ENCODE assay signal across 13 cellular contexts in the genomic region with DNA sequence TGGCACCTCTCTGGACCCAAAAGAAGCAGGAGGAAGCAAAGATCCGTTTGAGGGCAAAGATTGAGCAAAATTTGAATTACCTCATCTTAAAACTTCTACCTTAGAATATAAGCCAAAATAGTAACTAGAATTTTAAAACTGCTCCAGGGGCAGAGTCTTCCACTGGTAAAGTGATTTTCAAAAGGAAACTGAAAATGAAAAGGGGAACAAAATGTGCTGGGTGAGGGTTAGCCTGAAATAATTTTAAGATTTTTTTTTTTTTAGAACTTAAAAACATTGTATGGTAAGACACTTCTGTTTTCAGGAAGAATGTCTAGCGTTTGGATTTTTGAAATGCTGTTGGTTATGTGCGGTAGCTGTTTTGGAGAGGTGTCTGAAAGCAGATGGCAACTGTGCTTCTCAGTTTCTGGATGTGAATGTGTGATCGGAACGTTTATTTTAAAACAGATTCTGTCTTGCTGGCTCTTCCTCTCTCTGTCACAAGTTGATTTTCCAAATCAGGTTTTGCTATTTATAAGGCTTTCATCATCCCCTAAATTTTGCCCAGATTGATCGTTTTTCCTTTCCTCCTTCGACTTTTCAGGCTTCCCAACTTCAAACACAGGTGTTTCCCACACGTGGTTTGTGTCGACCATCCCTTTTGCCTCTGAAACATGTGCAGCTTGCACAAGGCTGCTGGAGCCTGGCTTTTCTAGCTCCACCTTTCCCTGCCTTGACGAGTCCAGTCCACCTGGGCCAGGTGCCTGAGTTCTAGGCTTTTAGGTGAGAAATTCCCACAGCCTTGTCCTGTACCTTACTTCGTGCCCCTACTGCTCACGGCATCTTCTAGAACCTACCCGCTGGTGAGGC. TPM values are rescaled to one million over a fixed set of nuclear protein-coding genes. Genes with fewer than 3 reads are reported as not detected.
A peak's percentile ranks its signal among the peaks of the same experiment; 100 is the strongest.
DNase-seq lines count a peak whose midpoint lies in the region; ATAC-seq lines count a peak whose summit lies in the region.
"Had no signal": no experiment of that assay in that cellular context is flagged by ENCODE, and none has a peak within 500 bp of the region (broad histone marks: within the 10 kb centered on the region; RNA-seq: fewer than 3 reads in every experiment).

No MANE protein-coding gene starts in this region.

- peak overlapping the region; percentile 59 for H3K4me3 Mint-ChIP-seq in T-helper 1 cell treated with Interleukin-12 subunit alpha and Interleukin-12 subunit beta and Interleukin-4 antibody, amounts not matched to agents 30 μg/mL and 1 μg/mL, for 36 hours
- peak overlapping the region; percentile 52 for H3K4me3 Mint-ChIP-seq in activated naive CD8-positive, alpha-beta T cell treated with anti-CD3 and anti-CD28 coated beads for 36 hours
- H3K4me3 Mint-ChIP-seq in stimulated activated naive B cell treated with anti-CD40 and anti-IgM and Interleukin-4, amounts not matched to agents 10 μg/mL and 1 μg/mL and 100 μg/mL, for 72 hours = peak overlapping the region; percentile 78 to 82
- H3K4me3 Mint-ChIP-seq: neural progenitor cell had no signal

- peaks cover 31% of the 10 kb centered on the region for H4K20me1 ChIP-seq in Karpas-422 (ENCODE audit: insufficient read depth, low read depth, low read length)

- no peak overlapping the region for H2AFZ ChIP-seq in Karpas-422 (ENCODE audit: low read length)
- H2AFZ ChIP-seq: neural progenitor cell had no signal

- peak overlapping the region; percentile 96 for H3K9ac ChIP-seq in Karpas-422 (ENCODE audit: low read length)
- H3K9ac ChIP-seq: neural progenitor cell had no signal

- no peak overlapping the region for H3K27ac Mint-ChIP-seq in T-helper 1 cell treated with Interleukin-12 subunit alpha and Interleukin-12 subunit beta and Interleukin-4 antibody, amounts not matched to agents 30 μg/mL and 1 μg/mL, for 36 hours
- H3K27ac Mint-ChIP-seq in activated naive CD8-positive, alpha-beta T cell treated with anti-CD3 and anti-CD28 coated beads for 36 hours = no peak overlapping the region
- H3K27ac Mint-ChIP-seq in stimulated activated naive B cell treated with anti-CD40 and anti-IgM and Interleukin-4, amounts not matched to agents 10 μg/mL and 1 μg/mL and 100 μg/mL, for 72 hours = peak overlapping the region; percentile 90
- H3K27ac Mint-ChIP-seq: neural progenitor cell had no signal

- no peaks in the 10 kb centered on the region for H3K9me2 ChIP-seq in Karpas-422 (replicated peaks; ENCODE audit: insufficient read depth, low read length)

- H3K36me3 Mint-ChIP-seq in T-helper 1 cell treated with Interleukin-12 subunit alpha and Interleukin-12 subunit beta and Interleukin-4 antibody, amounts not matched to agents 30 μg/mL and 1 μg/mL, for 36 hours (ENCODE audit: low read depth) = no peaks in the 10 kb centered on the region
- H3K36me3 Mint-ChIP-seq in activated naive CD8-positive, alpha-beta T cell treated with anti-CD3 and anti-CD28 coated beads for 36 hours = no peaks in the 10 kb centered on the region
- H3K36me3 Mint-ChIP-seq in stimulated activated naive B cell treated with anti-CD40 and anti-IgM and Interleukin-4, amounts not matched to agents 10 μg/mL and 1 μg/mL and 100 μg/mL, for 72 hours = peaks cover 28 to 35% of the 10 kb centered on the region in 2 donors

- no peaks in the 10 kb centered on the region for H3K9me3 ChIP-seq in Karpas-422 (ENCODE audit: low read length)
- H3K9me3 ChIP-seq: esophagus squamous epithelium had no signal

- H3K27me3 ChIP-seq in Karpas-422 (ENCODE audit: low read length) = no peaks in the 10 kb centered on the region
- H3K27me3 ChIP-seq: esophagus squamous epithelium had no signal

- DNase-seq in T-helper 1 cell = no peak
- DNase-seq in Karpas-422 = peak; percentile 90
- DNase-seq in activated naive CD8-positive, alpha-beta T cell treated with anti-CD3 and anti-CD28 coated beads for 36 hours = no peak
- no peak for DNase-seq in stimulated activated naive B cell treated with anti-CD40 and anti-IgM and Interleukin-4, amounts not matched to agents 10 μg/mL and 1 μg/mL and 100 μg/mL, for 72 hours
- no peak for DNase-seq in 8988T
- DNase-seq in NCI-H1105 (lab: John Stamatoyannopoulos, UW) = no peak
- DNase-seq in central memory CD4-positive, alpha-beta T cell = no peak
- DNase-seq: esophagus squamous epithelium; NCI-H2227 treated with DMSO at 0.1 percent for 48 hours; SHP77; stimulated activated CD4-positive, alpha-beta T cell treated with anti-CD3 and anti-CD28 coated beads, Interleukin-15, amount 100 ng/mL, for 24 hours had no signal

- peaks cover 51% of the 10 kb centered on the region for H3K27me3 Mint-ChIP-seq in T-helper 1 cell treated with Interleukin-12 subunit alpha and Interleukin-12 subunit beta and Interleukin-4 antibody, amounts not matched to agents 30 μg/mL and 1 μg/mL, for 36 hours (ENCODE audit: low read depth)
- H3K27me3 Mint-ChIP-seq in activated naive CD8-positive, alpha-beta T cell treated with anti-CD3 and anti-CD28 coated beads for 36 hours = peaks cover 48% of the 10 kb centered on the region
- no peaks in the 10 kb centered on the region for H3K27me3 Mint-ChIP-seq in stimulated activated naive B cell treated with anti-CD40 and anti-IgM and Interleukin-4, amounts not matched to agents 10 μg/mL and 1 μg/mL and 100 μg/mL, for 72 hours

- peak; percentile 10 to 21 for ATAC-seq in stimulated activated naive B cell treated with anti-CD40 and anti-IgM and Interleukin-4, amounts not matched to agents 10 μg/mL and 1 μg/mL and 100 μg/mL, for 72 hours (replicated peaks)

- H3K36me3 ChIP-seq in Karpas-422 (ENCODE audit: insufficient read depth, low read length) = peaks cover 54% of the 10 kb centered on the region
- H3K36me3 ChIP-seq: neural progenitor cell had no signal

- peaks cover 63% of the 10 kb centered on the region for H3K79me2 ChIP-seq in Karpas-422 (ENCODE audit: low read length)

- peaks cover 83% of the 10 kb centered on the region for H3K4me1 ChIP-seq in Karpas-422 (ENCODE audit: low read length)

- H3K27ac ChIP-seq in Karpas-422 (ENCODE audit: low read length) = peak overlapping the region; percentile 98
- H3K27ac ChIP-seq: neural progenitor cell had no signal

- no peaks in the 10 kb centered on the region for H3K9me3 Mint-ChIP-seq in T-helper 1 cell treated with Interleukin-12 subunit alpha and Interleukin-12 subunit beta and Interleukin-4 antibody, amounts not matched to agents 30 μg/mL and 1 μg/mL, for 36 hours
- no peaks in the 10 kb centered on the region for H3K9me3 Mint-ChIP-seq in activated naive CD8-positive, alpha-beta T cell treated with anti-CD3 and anti-CD28 coated beads for 36 hours
- no peaks in the 10 kb centered on the region for H3K9me3 Mint-ChIP-seq in stimulated activated naive B cell treated with anti-CD40 and anti-IgM and Interleukin-4, amounts not matched to agents 10 μg/mL and 1 μg/mL and 100 μg/mL, for 72 hours
- H3K9me3 Mint-ChIP-seq: neural progenitor cell had no signal

- H3K4me3 ChIP-seq in Karpas-422 (ENCODE audit: low read length) = peak overlapping the region; percentile 81
- H3K4me3 ChIP-seq: esophagus squamous epithelium, neural progenitor cell had no signal

- peak overlapping the region; percentile 89 for H3K4me2 ChIP-seq in Karpas-422 (ENCODE audit: low read depth, low read length, poor library complexity, severe bottlenecking)
- H3K4me2 ChIP-seq: neural progenitor cell had no signal

- peaks cover 23% of the 10 kb centered on the region for H3K4me1 Mint-ChIP-seq in T-helper 1 cell treated with Interleukin-12 subunit alpha and Interleukin-12 subunit beta and Interleukin-4 antibody, amounts not matched to agents 30 μg/mL and 1 μg/mL, for 36 hours (ENCODE audit: low read depth)
- peaks cover 22% of the 10 kb centered on the region for H3K4me1 Mint-ChIP-seq in activated naive CD8-positive, alpha-beta T cell treated with anti-CD3 and anti-CD28 coated beads for 36 hours
- peaks cover 50 to 64% of the 10 kb centered on the region in 2 donors for H3K4me1 Mint-ChIP-seq in stimulated activated naive B cell treated with anti-CD40 and anti-IgM and Interleukin-4, amounts not matched to agents 10 μg/mL and 1 μg/mL and 100 μg/mL, for 72 hours

RNA-seq across cellular contexts. Expression of gene LRRK1, which starts 3.3 kb away (rescaled TPM):
- total RNA-seq in Karpas-422 (2014; rRNA removed; shearing (Covaris generic); ENCODE audit: low replicate concordance) = 46.6 and 87.3 TPM in 2 replicates
- total RNA-seq in activated naive CD8-positive, alpha-beta T cell treated with anti-CD3 and anti-CD28 coated beads for 36 hours = under 1 TPM; 0.29 to 0.30 TPM

RNA-seq across cellular contexts. Expression of gene ALDH1A3, which starts 42.8 kb away (rescaled TPM):
- total RNA-seq in Karpas-422 (2014; rRNA removed; shearing (Covaris generic); ENCODE audit: low replicate concordance) = not detected in 2 replicates
- total RNA-seq in activated naive CD8-positive, alpha-beta T cell treated with anti-CD3 and anti-CD28 coated beads for 36 hours = not detected

Comparison
In these comparisons a context has a peak if more than half of its experiments do, and no peak if none do; other contexts are left out.
1. RNA of gene LRRK1, which starts 3.3 kb away (total RNA-seq): 46.6 to 87.3 TPM in Karpas-422; 0.29 to 0.30 TPM in activated naive CD8-positive, alpha-beta T cell treated with anti-CD3 and anti-CD28 coated beads for 36 hours; every median in the first group is over 10 times any median in the second.
2. Peak in every context shown above with its lines, with median percentiles within 50 percentile points of each other: H3K4me3 Mint-ChIP-seq.